In genomic region chr2:207163053-207163814, GRCh38 we compare ENCODE assay signal across 8 cellular contexts. TPM values are rescaled to one million over a fixed set of nuclear protein-coding genes. Genes with fewer than 3 reads are reported as not detected.
DNase-seq lines count a peak whose midpoint lies in the region; ATAC-seq and TF ChIP-seq lines count a peak whose summit lies in the region.

No MANE protein-coding gene starts in this region.

- intact Hi-C loops in testis (cut with DNase I; ENCODE audit: low total_unique reads): no loop called here

- peak overlapping the region; percentile 98 for H3K27ac ChIP-seq in RWPE1
- peak overlapping the region; percentile 87 to 97 for H3K27ac ChIP-seq in lung (ENCODE audit: low read depth in 1 of 2, low read length in 1 of 2)
- H3K27ac ChIP-seq in testis: peak overlapping the region; percentile 100

- TF ChIP-seq POLR2A in testis (IDR thresholded peaks at IDR 0.05): no peak

- H3K4me3 ChIP-seq in lung: peak overlapping the region; percentile 38
- H3K4me3 ChIP-seq in testis: peak overlapping the region; percentile 90 to 91

- H3K4me1 ChIP-seq in lung (ENCODE audit: control insufficient read depth in 2 of 2, insufficient read depth in 2 of 2, low read length in 2 of 2) (peaks cover 8 to 40% of the 10 kb centered on the region in 2 donors), testis (peaks cover 18% of the 10 kb centered on the region)

- H3K27me3 ChIP-seq in lung (ENCODE audit: control insufficient read depth, insufficient read depth) (no peaks in the 10 kb centered on the region), testis (no peaks in the 10 kb centered on the region)

- DNase-seq in NCI-H2227 treated with DMSO at 0.1 percent for 48 hours (lab: John Stamatoyannopoulos, UW) (peak; percentile 56), NCI-H2227 (lab: John Stamatoyannopoulos, UW; ENCODE audit: unreplicated experiment) (no peak), RWPE1 (ENCODE audit: low spot score) (peak; percentile 77), dedifferentiated amniotic fluid mesenchymal stem cell (ENCODE audit: extremely low spot score) (peak; percentile 80), lung (ENCODE audit: low spot score) (no peak), testis (peak; percentile 47)
- no peak for DNase-seq in stimulated activated CD8-positive, alpha-beta memory T cell treated with anti-CD3 and anti-CD28 coated beads, Interleukin-4, amount 100 ng/mL, for 48 hours

- H3K36me3 ChIP-seq in lung (ENCODE audit: control insufficient read depth in 2 of 2, insufficient read depth in 2 of 2, low read length in 2 of 2): no peaks in the 10 kb centered on the region
- no peaks in the 10 kb centered on the region for H3K36me3 ChIP-seq in testis (ENCODE audit: low read depth, missing control alignments)

- POLR2A ChIA-PET in RWPE1 (lab: Yijun Ruan, JAX; ENCODE audit: low non-redundant PET): no interaction called here

- WGBS in lung, 2 donors: 27 to 29% methylated on average over 8 of the region's 8 CpGs
- WGBS in testis, 2 donors: 16 to 26% methylated on average over 8 of the region's 8 CpGs

- TF ChIP-seq CTCF in RWPE1 (conservative IDR thresholded peaks at IDR 0.05; ENCODE audit: low read depth) (no peak), lung (IDR thresholded peaks at IDR 0.05; ENCODE audit: control extremely low read depth, extremely low read depth) (no peak), testis (IDR thresholded peaks at IDR 0.05) (no peak)

- CTCF ChIA-PET in RWPE1 (lab: Yijun Ruan, JAX): interaction anchor here (0.5 to 0.9 kb wide), 3 partner anchors 21 to 198 kb away, joined by 3 read pairs; no protein-coding TSS in a partner anchor

- H3K9me3 ChIP-seq in lung (ENCODE audit: control insufficient read depth in 2 of 2, insufficient read depth in 1 of 2, low read length in 1 of 2) (no peaks in the 10 kb centered on the region), testis (no peaks in the 10 kb centered on the region)

- ATAC-seq in lung (ENCODE audit: insufficient read depth, low FRiP score): no peak
- no peak for ATAC-seq in GM19452 (IDR thresholded peaks at IDR 0.05; ENCODE audit: unreplicated experiment)

RNA-seq across cellular contexts. Expression of gene KLF7, which starts 2.5 kb away (rescaled TPM):
- total RNA-seq in lung: 10 to 100 TPM; 23.7 to 51.8 TPM
- polyA plus RNA-seq in lung: 10 to 100 TPM in 1 of 2 donors, 1 to 10 TPM in 1; 4.4 to 20.9 TPM
- 10 to 100 TPM; 21.1 to 23.2 TPM for total RNA-seq in testis
- polyA plus RNA-seq in testis (ENCODE audit: insufficient read depth, low read depth, low replicate concordance): 15.1 TPM

Comparison
In these comparisons a context has a peak if more than half of its experiments do, and no peak if none do; other contexts are left out.
1. DNase-seq: peak in NCI-H2227 treated with DMSO at 0.1 percent for 48 hours (single experiment), RWPE1 (single experiment), dedifferentiated amniotic fluid mesenchymal stem cell (single experiment) and testis (single experiment); none in NCI-H2227 (single experiment), lung (single experiment) and stimulated activated CD8-positive, alpha-beta memory T cell treated with anti-CD3 and anti-CD28 coated beads, Interleukin-4, amount 100 ng/mL, for 48 hours (single experiment).
2. Peak in every context shown above with its lines, with median percentiles within 50 percentile points of each other: H3K27ac ChIP-seq.